26 cellular contexts compared by ENCODE assay signal in genomic region chrX:104564335-104564734, GRCh38. TPM values are rescaled to one million over a fixed set of nuclear protein-coding genes. Genes with fewer than 3 reads are reported as not detected.
"Had no signal": no experiment of that assay in that cellular context is flagged by ENCODE, and none has a peak within 500 bp of the region (broad histone marks: within the 10 kb centered on the region; RNA-seq: fewer than 3 reads in every experiment).

No MANE protein-coding gene starts in this region.

- H3K9me3 Mint-ChIP-seq: natural killer cell treated with Interleukin-12 subunit alpha and Interleukin-12 subunit beta and Interleukin-15 and Interleukin-18, amount 100 ng/mL, for 72 hours had no signal

- H3K27ac Mint-ChIP-seq: naive thymus-derived CD8-positive, alpha-beta T cell; natural killer cell; natural killer cell treated with Interleukin-12 subunit alpha and Interleukin-12 subunit beta and Interleukin-15 and Interleukin-18, amount 100 ng/mL, for 72 hours; nephron; nephron progenitor cell; neural progenitor cell; progenitor cell of endocrine pancreas had no signal

- H3K4me3 Mint-ChIP-seq: naive thymus-derived CD8-positive, alpha-beta T cell; natural killer cell; natural killer cell treated with Interleukin-12 subunit alpha and Interleukin-12 subunit beta and Interleukin-15 and Interleukin-18, amount 100 ng/mL, for 72 hours; nephron progenitor cell; neural crest cell; neural progenitor cell had no signal

- H3K4me1 Mint-ChIP-seq: naive thymus-derived CD8-positive, alpha-beta T cell; natural killer cell; nephron; nephron progenitor cell; neural crest cell had no signal

- H3K36me3 Mint-ChIP-seq: natural killer cell; natural killer cell treated with Interleukin-12 subunit alpha and Interleukin-12 subunit beta and Interleukin-15 and Interleukin-18, amount 100 ng/mL, for 72 hours; neural progenitor cell had no signal

- DNase-seq: naive thymus-derived CD8-positive, alpha-beta T cell; natural killer cell; nephron progenitor cell; nucleus accumbens; occipital lobe; ovary; right lobe of liver; sigmoid colon; small intestine; spleen; stimulated activated CD4-positive, alpha-beta T cell treated with anti-CD3 and anti-CD28 coated beads, Interleukin-12 subunit alpha, Interleukin-12 subunit beta, amount 100 ng/mL, for 4 hours; stimulated activated CD4-positive, alpha-beta T cell treated with anti-CD3 and anti-CD28 coated beads, Interleukin-15, amount 100 ng/mL, for 24 hours; stimulated activated CD4-positive, alpha-beta T cell treated with anti-CD3 and anti-CD28 coated beads, Interleukin-1b, Interleukin-23, amount 100 ng/mL, for 48 hours; stimulated activated CD4-positive, alpha-beta T cell treated with anti-CD3 and anti-CD28 coated beads, Interleukin-2, amount 100 ng/mL, for 24 hours had no signal

RNA-seq across cellular contexts. Expression of gene IL1RAPL2, which starts 1.7 kb away (rescaled TPM):
- total RNA-seq: naive thymus-derived CD8-positive, alpha-beta T cell; natural killer cell; natural killer cell treated with Interleukin-12 subunit alpha and Interleukin-12 subunit beta and Interleukin-15 and Interleukin-18, amount 100 ng/mL, for 72 hours; osteoblast; osteocyte; psoas muscle; pulmonary artery endothelial cell; renal cortical epithelial cell; right atrium auricular region; smooth muscle cell; spleen had no signal
